In genomic region chr2:120939595-120940318, GRCh38 we compare ENCODE assay signal across 11 cellular contexts.
DNase-seq lines count a peak whose midpoint lies in the region; ATAC-seq, FAIRE-seq and TF ChIP-seq lines count a peak whose summit lies in the region.
"Had no signal": no experiment of that assay in that cellular context is flagged by ENCODE, and none has a peak within 500 bp of the region (broad histone marks: within the 10 kb centered on the region; RNA-seq: fewer than 3 reads in every experiment).

No MANE protein-coding gene starts in this region.

- DNase-seq in A549 (ENCODE audit: low read depth in 1 of 2, low spot score in 1 of 2) (peak; percentile 56 to 94), HT1080 (ENCODE audit: low read depth) (peak; percentile 79), astrocyte (ENCODE audit: low read depth) (peak; percentile 92), iris pigment epithelial cell (ENCODE audit: low read depth) (peak; percentile 94)
- no peak for DNase-seq in stimulated activated naive CD4-positive, alpha-beta T cell treated with Interleukin-2 at 50 U/mL for 16 hours (lab: John Stamatoyannopoulos, UW)
- DNase-seq in activated effector memory CD4-positive, alpha-beta T cell treated with anti-CD3 and anti-CD28 coated beads, Interleukin-2, amount 50 U/mL, for 16 hours = no peak
- DNase-seq: NCI-H1436 treated with DMSO at 0.1 percent for 48 hours had no signal

- ATAC-seq in A549 = peak in 1 of 2 experiments; percentile 17; a peak in 3 of 6 replicates
- no peak for ATAC-seq in GM18858 (IDR thresholded peaks at IDR 0.05; ENCODE audit: unreplicated experiment)
- ATAC-seq in GM19395 (IDR thresholded peaks at IDR 0.05; ENCODE audit: unreplicated experiment) = no peak
- ATAC-seq: natural killer cell treated with Interleukin-12 subunit alpha and Interleukin-12 subunit beta and Interleukin-15 and Interleukin-18, amount 100 ng/mL, for 72 hours had no signal

- H3K27me3 Mint-ChIP-seq in astrocyte (ENCODE audit: low read depth, unreplicated experiment) = no peaks in the 10 kb centered on the region
- H3K27me3 Mint-ChIP-seq: natural killer cell treated with Interleukin-12 subunit alpha and Interleukin-12 subunit beta and Interleukin-15 and Interleukin-18, amount 100 ng/mL, for 72 hours had no signal

- TF ChIP-seq CTCF in A549 (IDR thresholded peaks at IDR 0.05) (no peak), astrocyte (IDR thresholded peaks at IDR 0.05; ENCODE audit: insufficient read depth, low read depth, low read length) (no peak)

- no peaks in the 10 kb centered on the region for H3K27me3 ChIP-seq in astrocyte (ENCODE audit: insufficient read depth, low read length)
- H3K27me3 ChIP-seq: BLaER1 had no signal

- H3K4me1 Mint-ChIP-seq in astrocyte (ENCODE audit: low read depth, unreplicated experiment) = peaks cover 86% of the 10 kb centered on the region

- POLR2A ChIA-PET in A549 (lab: Yijun Ruan, JAX) = interaction anchor here (1.0 kb wide), 2 partner anchors 28 to 135 kb away, joined by 3 to 6 read pairs; no protein-coding TSS in a partner anchor

- H3K9me3 ChIP-seq in A549 = no peaks in the 10 kb centered on the region
- H3K9me3 ChIP-seq in astrocyte (ENCODE audit: insufficient read depth, low read depth, low read length) = no peaks in the 10 kb centered on the region
- H3K9me3 ChIP-seq: BLaER1 had no signal

- H3K4me2 ChIP-seq in A549 = peak overlapping the region; percentile 47
- H3K4me2 ChIP-seq in astrocyte (ENCODE audit: low read length) = peak overlapping the region; percentile 57
- H3K4me2 ChIP-seq: BLaER1 had no signal

- H3K27ac ChIP-seq in A549 (peak overlapping the region; percentile 97 to 98), astrocyte (ENCODE audit: low read depth, low read length) (peak overlapping the region; percentile 88)
- H3K27ac ChIP-seq: BLaER1 had no signal

- no peaks in the 10 kb centered on the region for H4K20me1 ChIP-seq in astrocyte (ENCODE audit: insufficient read depth, low read length)
- H4K20me1 ChIP-seq: BLaER1 had no signal

- TF ChIP-seq EP300 in A549 (IDR thresholded peaks at IDR 0.05) = peak; percentile 42 to 69; a peak in 2 of 5 replicates

- no peaks in the 10 kb centered on the region for H3K36me3 ChIP-seq in astrocyte (ENCODE audit: insufficient read depth, low read length)
- H3K36me3 ChIP-seq: BLaER1 had no signal

- H3K9me3 Mint-ChIP-seq in astrocyte (ENCODE audit: unreplicated experiment) = no peaks in the 10 kb centered on the region
- H3K9me3 Mint-ChIP-seq: natural killer cell treated with Interleukin-12 subunit alpha and Interleukin-12 subunit beta and Interleukin-15 and Interleukin-18, amount 100 ng/mL, for 72 hours had no signal

- FAIRE-seq in A549 (lab: Jason Lieb, UNC) = peak; percentile 94
- peak; percentile 90 for FAIRE-seq in astrocyte (lab: Jason Lieb, UNC)

- no peak overlapping the region for H2AFZ ChIP-seq in astrocyte (ENCODE audit: low read depth, low read length)

- TF ChIP-seq POLR2A in A549 (IDR thresholded peaks at IDR 0.05; ENCODE audit: low read length) = no peak

- no peak; a peak in 1 of 5 replicates for TF ChIP-seq RAD21 in A549 (conservative IDR thresholded peaks at IDR 0.05 in 1 of 2, IDR thresholded peaks at IDR 0.05 in 1 of 2)

- H3K27ac Mint-ChIP-seq in astrocyte (ENCODE audit: unreplicated experiment) = peak overlapping the region; percentile 99
- H3K27ac Mint-ChIP-seq: natural killer cell treated with Interleukin-12 subunit alpha and Interleukin-12 subunit beta and Interleukin-15 and Interleukin-18, amount 100 ng/mL, for 72 hours had no signal

- H3K36me3 Mint-ChIP-seq in astrocyte (ENCODE audit: low read depth, unreplicated experiment) = peaks cover 13% of the 10 kb centered on the region
- H3K36me3 Mint-ChIP-seq: natural killer cell treated with Interleukin-12 subunit alpha and Interleukin-12 subunit beta and Interleukin-15 and Interleukin-18, amount 100 ng/mL, for 72 hours had no signal

- H3K4me1 ChIP-seq in A549 = peaks cover 92% of the 10 kb centered on the region
- peaks cover 79% of the 10 kb centered on the region for H3K4me1 ChIP-seq in astrocyte (ENCODE audit: insufficient read depth, low read length)

- H3K4me3 ChIP-seq in A549 = no peak overlapping the region
- no peak overlapping the region for H3K4me3 ChIP-seq in astrocyte (ENCODE audit: insufficient read depth, low read depth, low read length)
- H3K4me3 ChIP-seq: BLaER1 had no signal

- H3K4me3 Mint-ChIP-seq in astrocyte (ENCODE audit: unreplicated experiment) = peak overlapping the region; percentile 10
- H3K4me3 Mint-ChIP-seq: natural killer cell treated with Interleukin-12 subunit alpha and Interleukin-12 subunit beta and Interleukin-15 and Interleukin-18, amount 100 ng/mL, for 72 hours had no signal

- WGBS in A549 (ENCODE audit: missing lambda C conversion rate) = 22% methylated on average over 9 of the region's 9 CpGs

- CTCF ChIA-PET in A549 (lab: Yijun Ruan, JAX) = interaction anchor here (1.0 to 1.7 kb wide), 3 partner anchors 9 to 244 kb away, joined by 5 to 8 read pairs (median 6); no protein-coding TSS in a partner anchor

- H3K79me2 ChIP-seq in astrocyte (ENCODE audit: insufficient read depth, low read length) = peaks cover 60% of the 10 kb centered on the region

- peak overlapping the region; percentile 70 for H3K9ac ChIP-seq in astrocyte (ENCODE audit: low read length)
- H3K9ac ChIP-seq: BLaER1 had no signal

TF ChIP-seq in A549, 52 proteins besides CTCF, POLR2A, EP300 and RAD21 (continues in another document):
- TF ChIP-seq HDAC2 (IDR thresholded peaks at IDR 0.05) = no peak
- TF ChIP-seq ZFP36 (IDR thresholded peaks at IDR 0.05; ENCODE audit: borderline replicate concordance, partially characterized antibody) = no peak
- no peak for TF ChIP-seq POLR2AphosphoS2 (conservative IDR thresholded peaks at IDR 0.05; ENCODE audit: low read length)
- no peak for TF ChIP-seq TFCP2L1 (CRISPR knock-in tag; IDR thresholded peaks at IDR 0.05)
- TF ChIP-seq BHLHE40 (IDR thresholded peaks at IDR 0.05; ENCODE audit: low read depth, low read length) = no peak
- TF ChIP-seq, protein P1, sequence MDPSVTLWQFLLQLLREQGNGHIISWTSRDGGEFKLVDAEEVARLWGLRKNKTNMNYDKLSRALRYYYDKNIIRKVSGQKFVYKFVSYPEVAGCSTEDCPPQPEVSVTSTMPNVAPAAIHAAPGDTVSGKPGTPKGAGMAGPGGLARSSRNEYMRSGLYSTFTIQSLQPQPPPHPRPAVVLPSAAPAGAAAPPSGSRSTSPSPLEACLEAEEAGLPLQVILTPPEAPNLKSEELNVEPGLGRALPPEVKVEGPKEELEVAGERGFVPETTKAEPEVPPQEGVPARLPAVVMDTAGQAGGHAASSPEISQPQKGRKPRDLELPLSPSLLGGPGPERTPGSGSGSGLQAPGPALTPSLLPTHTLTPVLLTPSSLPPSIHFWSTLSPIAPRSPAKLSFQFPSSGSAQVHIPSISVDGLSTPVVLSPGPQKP (IDR thresholded peaks at IDR 0.05; ENCODE audit: low read depth, low read length) = no peak
- TF ChIP-seq HOXA7 (CRISPR knock-in tag; IDR thresholded peaks at IDR 0.05) = no peak
- TF ChIP-seq RARB (CRISPR knock-in tag; IDR thresholded peaks at IDR 0.05) = no peak
- TF ChIP-seq JUN (IDR thresholded peaks at IDR 0.05) = peak in 1 of 2 experiments; percentile 49; a peak in 1 of 5 replicates
- 0 out of 2 replicates have a peak, but pooled peaks have one; percentile 53 for TF ChIP-seq HEYL (CRISPR knock-in tag; IDR thresholded peaks at IDR 0.05)
- no peak for TF ChIP-seq NR3C1 (IDR thresholded peaks at IDR 0.05)
- TF ChIP-seq, protein P2, sequence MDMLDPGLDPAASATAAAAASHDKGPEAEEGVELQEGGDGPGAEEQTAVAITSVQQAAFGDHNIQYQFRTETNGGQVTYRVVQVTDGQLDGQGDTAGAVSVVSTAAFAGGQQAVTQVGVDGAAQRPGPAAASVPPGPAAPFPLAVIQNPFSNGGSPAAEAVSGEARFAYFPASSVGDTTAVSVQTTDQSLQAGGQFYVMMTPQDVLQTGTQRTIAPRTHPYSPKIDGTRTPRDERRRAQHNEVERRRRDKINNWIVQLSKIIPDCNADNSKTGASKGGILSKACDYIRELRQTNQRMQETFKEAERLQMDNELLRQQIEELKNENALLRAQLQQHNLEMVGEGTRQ (IDR thresholded peaks at IDR 0.05) = no peak
- TF ChIP-seq FOXS1 (CRISPR knock-in tag; IDR thresholded peaks at IDR 0.05) = no peak
- TF ChIP-seq CBX2 (IDR thresholded peaks at IDR 0.05; ENCODE audit: borderline replicate concordance, low read depth) = no peak
- TF ChIP-seq, protein P3, sequence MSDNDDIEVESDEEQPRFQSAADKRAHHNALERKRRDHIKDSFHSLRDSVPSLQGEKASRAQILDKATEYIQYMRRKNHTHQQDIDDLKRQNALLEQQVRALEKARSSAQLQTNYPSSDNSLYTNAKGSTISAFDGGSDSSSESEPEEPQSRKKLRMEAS (IDR thresholded peaks at IDR 0.05) = peak; percentile 81
- TF ChIP-seq PHF8 (IDR thresholded peaks at IDR 0.05; ENCODE audit: borderline replicate concordance, low read depth) = no peak
- no peak for TF ChIP-seq HMGXB4 (CRISPR knock-in tag; IDR thresholded peaks at IDR 0.05; ENCODE audit: borderline replicate concordance)
- no peak for TF ChIP-seq KDM5A (IDR thresholded peaks at IDR 0.05)
- no peak for TF ChIP-seq SMC3 (IDR thresholded peaks at IDR 0.05)
- TF ChIP-seq MAFK (IDR thresholded peaks at IDR 0.05; ENCODE audit: partially characterized antibody) = peak; percentile 99
- no peak for TF ChIP-seq ZC3H11A (IDR thresholded peaks at IDR 0.05)
- peak; percentile 86; the same call in 1 of the 2 replicates for TF ChIP-seq ATOH8 (CRISPR knock-in tag; IDR thresholded peaks at IDR 0.05; ENCODE audit: low read depth)

Comparison
In these comparisons a context has a peak if more than half of its experiments do, and no peak if none do; other contexts are left out.
1. DNase-seq: peak in A549 (2 of 2), HT1080 (single experiment), astrocyte (single experiment) and iris pigment epithelial cell (single experiment); none in stimulated activated naive CD4-positive, alpha-beta T cell treated with Interleukin-2 at 50 U/mL for 16 hours (single experiment) and activated effector memory CD4-positive, alpha-beta T cell treated with anti-CD3 and anti-CD28 coated beads, Interleukin-2, amount 50 U/mL, for 16 hours (single experiment).